17 cellular contexts compared by ENCODE assay signal in genomic region chr20:62696999-62697398, GRCh38. TPM values are rescaled to one million over a fixed set of nuclear protein-coding genes. Genes with fewer than 3 reads are reported as not detected.
DNase-seq lines count a peak whose midpoint lies in the region; ATAC-seq and TF ChIP-seq lines count a peak whose summit lies in the region.
"Had no signal": no experiment of that assay in that cellular context is flagged by ENCODE, and none has a peak within 500 bp of the region (broad histone marks: within the 10 kb centered on the region; RNA-seq: fewer than 3 reads in every experiment).

No MANE protein-coding gene starts in this region.

- H3K9me3 ChIP-seq in A673 (ENCODE audit: low read depth, low read length, poor library complexity, severe bottlenecking) (no peaks in the 10 kb centered on the region), right lobe of liver (no peaks in the 10 kb centered on the region), MG63 (no peaks in the 10 kb centered on the region)
- H3K9me3 ChIP-seq: SJSA1 had no signal

- H3K27ac ChIP-seq in A673 (ENCODE audit: low read depth, low read length, poor library complexity, severe bottlenecking) (peak overlapping the region; percentile 41), right lobe of liver (no peak overlapping the region)
- H3K27ac ChIP-seq: C4-2B, SJSA1 had no signal

- intact Hi-C loops in A673 (cut with micrococcal nuclease; ENCODE audit: unreplicated experiment): no loop called here
- intact Hi-C loops in CD14-positive monocyte (cut with micrococcal nuclease): no loop called here
- intact Hi-C loops in right lobe of liver (cut with DNase I): no loop called here

- H3K36me3 ChIP-seq in A673 (ENCODE audit: insufficient read depth, low read length, poor library complexity, severe bottlenecking): no peaks in the 10 kb centered on the region
- no peaks in the 10 kb centered on the region for H3K36me3 ChIP-seq in right lobe of liver
- no peaks in the 10 kb centered on the region for H3K36me3 ChIP-seq in MG63
- H3K36me3 ChIP-seq: SJSA1 had no signal

- H3K9me3 Mint-ChIP-seq in CD14-positive monocyte: peaks cover 0 to 2% (median 0%) of the 10 kb centered on the region in 7 donors
- H3K9me3 Mint-ChIP-seq in brain: no peaks in the 10 kb centered on the region
- no peaks in the 10 kb centered on the region for H3K9me3 Mint-ChIP-seq in activated T-cell treated with anti-CD3 and anti-CD28 coated beads, Interleukin-2, amount 50 U/mL, for 4 hours

- no peak for DNase-seq in A673 (ENCODE audit: low spot score)
- DNase-seq in CD14-positive monocyte (ENCODE audit: low spot score): peak; percentile 70
- DNase-seq in right lobe of liver: no peak
- no peak for DNase-seq in MG63
- no peak for DNase-seq in NK-92 treated with Interleukin-12 subunit alpha and Interleukin-12 subunit beta, amount 100 ng/mL, for 24 hours (lab: John Stamatoyannopoulos, UW)
- no peak for DNase-seq in activated T-cell treated with anti-CD3 and anti-CD28 coated beads, Interleukin-2, amount 50 U/mL, for 4 hours
- no peak for DNase-seq in NCI-H2107 (lab: John Stamatoyannopoulos, UW)
- DNase-seq: IMR-90, Karpas-422, NCI-H1105, NCI-H2227 treated with DMSO at 0.1 percent for 48 hours, NCI-H524, NCI-H82 had no signal

- CTCF ChIA-PET in A673 (lab: Charles Lee): interaction anchor here (1.2 kb wide), 1 partner anchor 29 kb away, joined by 5 read pairs; no protein-coding TSS in a partner anchor

- no peaks in the 10 kb centered on the region for H3K36me3 Mint-ChIP-seq in CD14-positive monocyte
- H3K36me3 Mint-ChIP-seq in brain: no peaks in the 10 kb centered on the region
- H3K36me3 Mint-ChIP-seq in activated T-cell treated with anti-CD3 and anti-CD28 coated beads, Interleukin-2, amount 50 U/mL, for 4 hours (ENCODE audit: insufficient read depth): no peaks in the 10 kb centered on the region

- ATAC-seq in right lobe of liver: peak in 3 of 4 donors; percentile 36 to 67 (median 50)
- ATAC-seq in activated T-cell treated with anti-CD3 and anti-CD28 coated beads, Interleukin-2, amount 50 U/mL, for 4 hours: no peak

- TF ChIP-seq POLR2A in right lobe of liver (IDR thresholded peaks at IDR 0.05): no peak

- BruUV-seq in A673 (replicated peaks; lab: Mats Ljungman, UMichigan): no TSS peak

- POLR2A ChIA-PET in A673 (lab: Charles Lee; ENCODE audit: low non-redundant PET): interaction anchor here (0.6 kb wide), 1 partner anchor 99 kb away, joined by 4 read pairs; the partner anchor contains the start of gene MRGBP

- H3K27me3 ChIP-seq in A673 (replicated peaks; ENCODE audit: insufficient read depth, low read depth, low read length, poor library complexity): no peaks in the 10 kb centered on the region
- H3K27me3 ChIP-seq in right lobe of liver: no peaks in the 10 kb centered on the region
- no peaks in the 10 kb centered on the region for H3K27me3 ChIP-seq in MG63

- peaks cover 30% of the 10 kb centered on the region for H3K4me1 ChIP-seq in A673 (ENCODE audit: insufficient read depth, low read length, poor library complexity, severe bottlenecking)
- no peaks in the 10 kb centered on the region for H3K4me1 ChIP-seq in right lobe of liver
- H3K4me1 ChIP-seq: SJSA1 had no signal

- 33% methylated on average over 1 of the region's 11 CpGs for WGBS in right lobe of liver (ENCODE audit: insufficient coverage, low coverage, low lambda C conversion rate, missing lambda C conversion rate)

- peaks cover 34% of the 10 kb centered on the region for H3K4me1 Mint-ChIP-seq in CD14-positive monocyte
- peaks cover 66% of the 10 kb centered on the region for H3K4me1 Mint-ChIP-seq in brain
- H3K4me1 Mint-ChIP-seq in activated T-cell treated with anti-CD3 and anti-CD28 coated beads, Interleukin-2, amount 50 U/mL, for 4 hours (ENCODE audit: low read depth): peaks cover 3% of the 10 kb centered on the region

- no peak overlapping the region for H3K4me3 Mint-ChIP-seq in CD14-positive monocyte
- peak overlapping the region in 1 of 5 experiments; percentile 39 for H3K4me3 Mint-ChIP-seq in brain
- H3K4me3 Mint-ChIP-seq in activated T-cell treated with anti-CD3 and anti-CD28 coated beads, Interleukin-2, amount 50 U/mL, for 4 hours: no peak overlapping the region

- TF ChIP-seq CTCF in A673 (conservative IDR thresholded peaks at IDR 0.05; ENCODE audit: low read depth, low read length) (no peak), CD14-positive monocyte (IDR thresholded peaks at IDR 0.05) (no peak), brain (conservative IDR thresholded peaks at IDR 0.05) (no peak), right lobe of liver (IDR thresholded peaks at IDR 0.05) (no peak)

- H3K27ac Mint-ChIP-seq in CD14-positive monocyte: peak overlapping the region in 6 of 7 donors; percentile 25 to 74 (median 68)
- H3K27ac Mint-ChIP-seq in brain: peak overlapping the region in 4 of 5 experiments; percentile 89 to 98 (median 94)

- peaks cover 2 to 20% (median 7%) of the 10 kb centered on the region in 3 donors for H3K27me3 Mint-ChIP-seq in CD14-positive monocyte (ENCODE audit: low read depth in 3 of 3)
- H3K27me3 Mint-ChIP-seq in brain: peaks cover 5% of the 10 kb centered on the region
- peaks cover 3% of the 10 kb centered on the region for H3K27me3 Mint-ChIP-seq in activated T-cell treated with anti-CD3 and anti-CD28 coated beads, Interleukin-2, amount 50 U/mL, for 4 hours (ENCODE audit: low read depth)

- H3K4me3 ChIP-seq in A673 (ENCODE audit: low read depth, low read length, poor library complexity, severe bottlenecking) (no peak overlapping the region), right lobe of liver (no peak overlapping the region), MG63 (no peak overlapping the region)
- H3K4me3 ChIP-seq: SJSA1 had no signal

RNA-seq across cellular contexts. Expression of gene NTSR1, which starts 11.6 kb away (rescaled TPM):
- 8.7 and 15.9 TPM in 2 replicates for total RNA-seq in A673 (2021)
- polyA plus RNA-seq in CD14-positive monocyte: under 1 TPM; 0.35 to 0.40 TPM
- polyA plus RNA-seq in brain (ENCODE audit: insufficient read depth, low read depth, low replicate concordance): 0.48 TPM
- under 1 TPM in 4 of 6 experiments, not detected in 2; 0.04 to 0.74 (median 0.09) TPM for total RNA-seq in right lobe of liver
- total RNA-seq in MG63 (2014; rRNA removed; shearing (Covaris generic); ENCODE audit: low replicate concordance): 0.40 TPM in 1 of 2 replicates, not detected in the other
- total RNA-seq in activated T-cell treated with anti-CD3 and anti-CD28 coated beads, Interleukin-2, amount 50 U/mL, for 4 hours: under 1 TPM in 1 of 3 donors, not detected in 2; 0.08 TPM
- total RNA-seq: H4, SJSA1 had no signal

RNA-seq across cellular contexts. Expression of gene SLCO4A1, which starts 54.7 kb away (rescaled TPM):
- total RNA-seq in A673 (2021) (44.5 and 48.8 TPM in 2 replicates), right lobe of liver (1 to 10 TPM in 5 of 6 experiments, under 1 TPM in 1; 0.93 to 8.8 (median 4.3) TPM)
- polyA plus RNA-seq in CD14-positive monocyte (under 1 TPM; 0.26 to 0.42 TPM), brain (ENCODE audit: insufficient read depth, low read depth, low replicate concordance) (18.2 TPM)
- total RNA-seq in MG63 (2014; rRNA removed; shearing (Covaris generic); ENCODE audit: low replicate concordance): 10.7 and 23.0 TPM in 2 replicates
- 10 to 100 TPM; 36.5 to 49.3 (median 48.2) TPM for total RNA-seq in activated T-cell treated with anti-CD3 and anti-CD28 coated beads, Interleukin-2, amount 50 U/mL, for 4 hours

Comparison
In these comparisons a context has a peak if more than half of its experiments do, and no peak if none do; other contexts are left out.
1. ATAC-seq: peak in right lobe of liver (3 of 4); none in activated T-cell treated with anti-CD3 and anti-CD28 coated beads, Interleukin-2, amount 50 U/mL, for 4 hours (0 of 2).